ENCODE assay signal across 1 cellular context in the genomic region with DNA sequence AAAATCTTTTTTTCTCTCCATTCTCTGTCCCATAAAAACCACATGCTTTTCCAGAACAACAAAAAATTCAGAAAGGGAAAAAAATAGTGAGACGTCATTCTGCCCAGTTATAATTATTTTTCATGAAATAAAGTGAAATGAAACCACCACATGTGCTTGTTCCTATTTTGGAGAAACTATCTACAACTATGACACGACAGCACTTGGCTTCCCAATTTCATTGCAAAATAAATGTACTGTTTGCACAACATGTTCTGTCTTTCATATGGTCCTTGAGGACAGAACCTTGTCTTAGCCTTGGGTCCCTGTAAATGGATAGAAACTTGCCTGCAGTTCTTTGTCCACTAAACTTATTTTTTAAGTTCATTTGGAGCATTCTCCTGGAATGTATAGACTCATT.
TF ChIP-seq lines count a peak whose summit lies in the region.

No MANE protein-coding gene starts in this region.

TF ChIP-seq in GM12878, 131 proteins besides CTCF, POLR2A, EP300 and RAD21 (continued from another document):
- TF ChIP-seq NFXL1 (IDR thresholded peaks at IDR 0.05; ENCODE audit: borderline replicate concordance) (no peak), JUNB (IDR thresholded peaks at IDR 0.05) (no peak), HCFC1 (IDR thresholded peaks at IDR 0.05; ENCODE audit: low read length) (no peak), MEF2B (IDR thresholded peaks at IDR 0.05; ENCODE audit: partially characterized antibody, poor library complexity, severe bottlenecking) (no peak)
- TF ChIP-seq, protein P1, sequence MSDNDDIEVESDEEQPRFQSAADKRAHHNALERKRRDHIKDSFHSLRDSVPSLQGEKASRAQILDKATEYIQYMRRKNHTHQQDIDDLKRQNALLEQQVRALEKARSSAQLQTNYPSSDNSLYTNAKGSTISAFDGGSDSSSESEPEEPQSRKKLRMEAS (IDR thresholded peaks at IDR 0.05; ENCODE audit: low read depth, low read length) = no peak
TF ChIP-seq in GM12878: peak in this region for 0.
